1 cellular context compared by ENCODE assay signal in genomic region chr22:19834599-19834998, GRCh38.
A peak's percentile ranks its signal among the peaks of the same experiment; 100 is the strongest.
TF ChIP-seq lines count a peak whose summit lies in the region.

No MANE protein-coding gene starts in this region.

TF ChIP-seq in K562, 482 proteins besides CTCF, POLR2A, EP300 and RAD21 (continued from another document and continues in another):
- no peak for TF ChIP-seq VEZF1 (CRISPR knock-in tag; IDR thresholded peaks at IDR 0.05)
- TF ChIP-seq HSF4 (CRISPR knock-in tag; IDR thresholded peaks at IDR 0.05; ENCODE audit: borderline replicate concordance): no peak
- no peak for TF ChIP-seq PML (IDR thresholded peaks at IDR 0.05; ENCODE audit: low read length)
- TF ChIP-seq ARID1B (IDR thresholded peaks at IDR 0.05): peak; percentile 27; the same call in 1 of the 2 replicates
- TF ChIP-seq ZNF639 (CRISPR knock-in tag; conservative IDR thresholded peaks at IDR 0.05 in 1 of 2, IDR thresholded peaks at IDR 0.05 in 1 of 2): no peak
- TF ChIP-seq CHD7 (IDR thresholded peaks at IDR 0.05; ENCODE audit: low read depth, low read length): no peak
- no peak for TF ChIP-seq ZBTB8A (IDR thresholded peaks at IDR 0.05; ENCODE audit: partially characterized antibody)
- TF ChIP-seq TCF15 (CRISPR knock-in tag; IDR thresholded peaks at IDR 0.05): no peak
- TF ChIP-seq GATAD2B (IDR thresholded peaks at IDR 0.05; ENCODE audit: borderline replicate concordance): no peak
- TF ChIP-seq CHCHD3 (CRISPR knock-in tag; IDR thresholded peaks at IDR 0.05): no peak
- no peak for TF ChIP-seq ZFP36 (IDR thresholded peaks at IDR 0.05; ENCODE audit: low read depth, low read length, partially characterized antibody)
- no peak for TF ChIP-seq IRF9 (tag; IDR thresholded peaks at IDR 0.05)
- no peak for TF ChIP-seq MNT (conservative IDR thresholded peaks at IDR 0.05)
- TF ChIP-seq ARID3B (CRISPR knock-in tag; IDR thresholded peaks at IDR 0.05; ENCODE audit: borderline replicate concordance): no peak
- peak in 1 of 2 experiments; percentile 37; a peak in 1 of 4 replicates for TF ChIP-seq MLLT1 (IDR thresholded peaks at IDR 0.05)
- TF ChIP-seq ZNF655 (CRISPR knock-in tag; IDR thresholded peaks at IDR 0.05): no peak
- TF ChIP-seq CHD1 (IDR thresholded peaks at IDR 0.05; ENCODE audit: low read length): no peak
- no peak for TF ChIP-seq FOXJ3 (CRISPR knock-in tag; IDR thresholded peaks at IDR 0.05)
- TF ChIP-seq ZNF12 (CRISPR knock-in tag; IDR thresholded peaks at IDR 0.05): no peak
- TF ChIP-seq NR2F6 (CRISPR knock-in tag; IDR thresholded peaks at IDR 0.05): no peak
- no peak for TF ChIP-seq ZNF707 (CRISPR knock-in tag; conservative IDR thresholded peaks at IDR 0.05)
- TF ChIP-seq CUX1 (CRISPR knock-in tag; IDR thresholded peaks at IDR 0.05): no peak
- no peak for TF ChIP-seq XRCC5 (IDR thresholded peaks at IDR 0.05; ENCODE audit: low read depth, low read length)
